8 cellular contexts compared by ENCODE assay signal in the genomic region with DNA sequence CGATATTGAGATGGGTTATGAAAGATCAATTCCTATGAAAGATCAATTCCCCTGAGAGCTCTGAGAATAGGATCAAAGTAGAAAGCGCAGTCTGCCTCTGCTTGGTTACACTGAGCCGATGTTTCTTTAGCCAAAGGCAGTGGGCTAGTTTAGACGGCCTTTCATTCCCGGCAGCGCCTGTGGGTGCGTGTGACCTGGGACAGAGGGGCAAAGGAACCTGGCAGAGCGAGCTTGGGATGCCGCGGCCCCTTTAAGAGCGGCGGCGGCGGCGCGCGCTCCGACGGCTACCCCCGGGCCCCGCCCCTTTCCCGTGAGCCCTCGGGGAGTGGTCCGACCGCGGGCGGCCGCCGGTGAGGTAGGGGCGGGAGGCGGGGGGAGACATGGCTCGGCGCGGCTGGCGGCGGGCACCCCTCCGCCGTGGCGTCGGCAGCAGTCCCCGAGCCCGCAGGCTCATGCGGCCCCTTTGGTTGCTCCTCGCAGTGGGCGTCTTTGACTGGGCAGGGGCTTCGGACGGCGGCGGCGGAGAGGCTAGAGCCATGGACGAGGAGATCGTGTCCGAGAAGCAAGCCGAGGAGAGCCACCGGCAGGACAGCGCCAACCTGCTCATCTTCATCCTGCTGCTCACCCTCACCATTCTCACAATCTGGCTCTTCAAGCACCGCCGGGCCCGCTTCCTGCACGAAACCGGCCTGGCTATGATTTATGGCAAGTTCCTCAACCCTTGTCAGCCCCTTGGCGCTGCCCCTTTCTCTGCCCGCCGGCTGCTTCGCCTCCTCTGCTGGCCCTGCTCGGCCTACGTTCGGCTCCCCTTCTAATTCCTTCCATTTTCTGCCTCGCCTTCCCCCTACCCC. TPM values are rescaled to one million over a fixed set of nuclear protein-coding genes. Genes with fewer than 3 reads are reported as not detected.
DNase-seq lines count a peak whose midpoint lies in the region; ATAC-seq and TF ChIP-seq lines count a peak whose summit lies in the region.

A gene (plus strand): TSS at position 313 of the 851 bp plus-strand sequence. CDS start 224 bp downstream, at position 537.

- intact Hi-C loops in lower lobe of right lung (cut with DNase I): loop anchor here (10.0 kb wide), 1 partner anchor 509 kb away; a partner anchor contains a TSS

- in situ Hi-C loops in GM18951 (cut with MboI; ENCODE audit: low sequenced_read_pairs, unreplicated experiment): no loop called here

- H3K4me3 ChIP-seq in ectodermal cell (ENCODE audit: insufficient read depth, low read depth, low read length): peak within 1 kb of the TSS; percentile 69
- peak within 1 kb of the TSS; percentile 78 for H3K4me3 ChIP-seq in lower lobe of right lung

- 1% methylated on average over 69 of the region's 69 CpGs for WGBS in ectodermal cell, 2 experiments

- no peak for TF ChIP-seq CTCF in lower lobe of right lung (IDR thresholded peaks at IDR 0.05)

- no peaks in the 10 kb centered on the region for H3K27me3 ChIP-seq in ectodermal cell (ENCODE audit: control insufficient read depth, insufficient read depth, low read length, poor library complexity, severe bottlenecking)
- no peaks in the 10 kb centered on the region for H3K27me3 ChIP-seq in lower lobe of right lung (ENCODE audit: low read depth)

- H3K27ac ChIP-seq in ectodermal cell (ENCODE audit: insufficient read depth, low read depth, low read length, poor library complexity, severe bottlenecking) (no peak within 1 kb of the TSS), lower lobe of right lung (peak within 1 kb of the TSS; percentile 79)

- ATAC-seq in HG03159 (IDR thresholded peaks at IDR 0.05; ENCODE audit: unreplicated experiment): peak; percentile 88
- peak; percentile 98 to 99 for ATAC-seq in lower lobe of right lung

- H3K36me3 ChIP-seq in ectodermal cell (ENCODE audit: control insufficient read depth, insufficient read depth, low read length) (no peaks in the 10 kb centered on the region), lower lobe of right lung (no peaks in the 10 kb centered on the region)

- H3K4me1 ChIP-seq in ectodermal cell (ENCODE audit: control insufficient read depth, insufficient read depth, low read length) (no peaks in the 10 kb centered on the region), lower lobe of right lung (no peaks in the 10 kb centered on the region)

- DNase-seq in AG20443 (ENCODE audit: low spot score) (peak; percentile 81), NCI-H510A (lab: John Stamatoyannopoulos, UW) (peak; percentile 67), lower lobe of right lung (peak; percentile 82)
- peak; percentile 67 to 70 for DNase-seq in activated CD4-positive, alpha-beta T cell treated with anti-CD3 and anti-CD28 coated beads, Interleukin-2, amount 50 U/mL, for 48 hours
- peak; percentile 7 to 50 (median 23) for DNase-seq in stimulated activated CD4-positive, alpha-beta T cell treated with anti-CD3 and anti-CD28 coated beads, TNF-alpha, amount 100 ng/mL, for 1 hour (ENCODE audit: low read depth in 3 of 3, low spot score in 1 of 3)

- TF ChIP-seq POLR2A in GM18951 (IDR thresholded peaks at IDR 0.05; ENCODE audit: extremely low read depth, insufficient read depth, insufficient read length): peak; percentile 63

- H3K9me3 ChIP-seq in ectodermal cell (ENCODE audit: control insufficient read depth, low read length) (no peaks in the 10 kb centered on the region), lower lobe of right lung (no peaks in the 10 kb centered on the region)

RNA-seq across cellular contexts. Expression of the gene that starts here (rescaled TPM):
- polyA plus RNA-seq in ectodermal cell (2013, experiment 1 of 4): 18.3 TPM
- 18.8 TPM for polyA plus RNA-seq in ectodermal cell (2013, experiment 2 of 4)
- 11.9 TPM for polyA plus RNA-seq in ectodermal cell (2013, experiment 3 of 4)
- 13.3 TPM for polyA plus RNA-seq in ectodermal cell (2013, experiment 4 of 4)
- 18.0 TPM for total RNA-seq in lower lobe of right lung

Comparison
In these comparisons a context has a peak if more than half of its experiments do, and no peak if none do; other contexts are left out.
1. DNase-seq: peak in every context shown above with its lines; median percentile 82 in lower lobe of right lung; 81 in AG20443; 68 in activated CD4-positive, alpha-beta T cell treated with anti-CD3 and anti-CD28 coated beads, Interleukin-2, amount 50 U/mL, for 48 hours; 67 in NCI-H510A; 23 in stimulated activated CD4-positive, alpha-beta T cell treated with anti-CD3 and anti-CD28 coated beads, TNF-alpha, amount 100 ng/mL, for 1 hour.